ENCODE assay signal across 26 cellular contexts in the genomic region with DNA sequence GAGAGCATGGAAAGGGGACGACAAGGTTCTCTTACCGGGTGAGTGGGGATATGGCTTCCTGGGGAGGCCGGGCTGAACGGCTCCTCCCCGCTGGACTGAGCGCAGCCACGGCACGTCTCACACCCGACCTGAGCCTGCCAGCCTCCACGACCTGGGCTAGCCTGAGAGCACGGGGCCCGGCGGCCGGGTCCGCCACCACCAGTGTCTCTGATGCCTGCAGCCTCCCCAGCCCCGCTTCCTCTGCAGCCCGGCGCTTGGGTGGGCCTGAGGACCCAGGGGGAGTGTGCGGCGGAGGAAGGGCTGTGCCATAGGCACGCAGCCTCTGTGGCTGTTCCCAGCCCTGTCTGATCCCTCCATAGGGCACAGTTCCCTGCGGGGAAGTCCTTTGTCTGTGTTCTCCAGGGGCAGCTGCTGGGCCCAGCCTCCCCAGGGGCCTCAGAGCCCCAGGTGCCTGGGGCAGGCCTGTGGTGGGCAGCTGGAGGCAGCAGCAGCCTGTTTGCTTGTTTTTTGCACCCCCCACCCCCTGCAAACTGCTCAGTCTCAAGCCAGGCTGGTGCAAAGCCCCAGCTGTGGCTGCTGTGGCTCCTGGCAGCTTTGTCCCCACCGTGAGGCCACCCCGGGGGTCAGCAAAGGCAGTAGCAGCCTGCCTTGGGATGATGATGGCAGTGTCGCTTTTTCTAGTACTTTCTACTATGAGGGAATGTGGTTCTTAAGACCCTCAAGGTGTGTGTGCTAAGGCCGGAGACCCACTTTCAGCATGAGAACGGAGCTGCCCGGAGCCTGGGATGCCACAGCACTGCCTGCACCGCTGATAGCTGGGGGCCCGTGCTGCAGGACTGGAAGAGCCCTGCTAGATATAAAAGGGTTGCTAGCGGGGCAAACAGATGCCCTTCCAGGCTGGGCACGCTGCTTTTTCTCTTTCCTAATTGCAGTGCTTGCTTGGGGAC. TPM values are rescaled to one million over a fixed set of nuclear protein-coding genes. Genes with fewer than 3 reads are reported as not detected.
A peak's percentile ranks its signal among the peaks of the same experiment; 100 is the strongest.
DNase-seq lines count a peak whose midpoint lies in the region; ATAC-seq, FAIRE-seq and TF ChIP-seq lines count a peak whose summit lies in the region.
"Had no signal": no experiment of that assay in that cellular context is flagged by ENCODE, and none has a peak within 500 bp of the region (broad histone marks: within the 10 kb centered on the region; RNA-seq: fewer than 3 reads in every experiment).

No MANE protein-coding gene starts in this region.

- intact Hi-C loops in psoas muscle (cut with DNase I), result no loop called here

- no peak for ATAC-seq in psoas muscle
- no peak for ATAC-seq in activated T-cell treated with anti-CD3 and anti-CD28 coated beads, Interleukin-2, amount 50 U/mL, for 72 hours (replicated peaks in 1 of 2)
- ATAC-seq: K562; SK-N-SH treated with all-trans-retinoic acid at 6 μM for 48 hours; stimulated activated memory B cell treated with anti-CD40 and anti-IgM and Interleukin-4, amounts not matched to agents 10 μg/mL and 1 μg/mL and 100 μg/mL, for 72 hours had no signal

- H3K9me3 Mint-ChIP-seq in activated T-cell treated with anti-CD3 and anti-CD28 coated beads, Interleukin-2, amount 50 U/mL, for 72 hours, result no peaks in the 10 kb centered on the region
- H3K9me3 Mint-ChIP-seq: activated naive CD4-positive, alpha-beta T cell treated with anti-CD3 and anti-CD28 coated beads, Interleukin-2, amount 50 U/mL, for 24 hours; dendritic cell treated with granulocyte-macrophage colony-stimulating factor and Interleukin-4, amounts not matched to agents 40 ng/mL and 50 ng/mL, for 4 days had no signal

- peak overlapping the region; percentile 74 for H3K9ac ChIP-seq in BLaER1

- FAIRE-seq in D721Med (lab: Jason Lieb, UNC), result no peak
- FAIRE-seq: GM12891, K562 had no signal

- H3K27ac Mint-ChIP-seq in activated T-cell treated with anti-CD3 and anti-CD28 coated beads, Interleukin-2, amount 50 U/mL, for 72 hours, result no peak overlapping the region
- H3K27ac Mint-ChIP-seq: activated naive CD4-positive, alpha-beta T cell treated with anti-CD3 and anti-CD28 coated beads, Interleukin-2, amount 50 U/mL, for 24 hours; dendritic cell treated with granulocyte-macrophage colony-stimulating factor and Interleukin-4, amounts not matched to agents 40 ng/mL and 50 ng/mL, for 4 days; stimulated activated memory B cell treated with anti-CD40 and anti-IgM and Interleukin-4, amounts not matched to agents 10 μg/mL and 1 μg/mL and 100 μg/mL, for 72 hours had no signal

- peaks cover 56% of the 10 kb centered on the region for H3K4me1 ChIP-seq in BLaER1
- peaks cover 4% of the 10 kb centered on the region for H3K4me1 ChIP-seq in ectodermal cell (ENCODE audit: control insufficient read depth, insufficient read depth, low read length)
- peaks cover 13% of the 10 kb centered on the region for H3K4me1 ChIP-seq in psoas muscle
- H3K4me1 ChIP-seq: ascending aorta, vagina had no signal

- H3K36me3 ChIP-seq in BLaER1 (peaks cover 72% of the 10 kb centered on the region), ectodermal cell (ENCODE audit: control insufficient read depth, insufficient read depth, low read length) (peaks cover 15% of the 10 kb centered on the region), psoas muscle (ENCODE audit: insufficient read depth in 1 of 2, low read depth in 1 of 2) (peaks cover 0 to 94% of the 10 kb centered on the region in 2 donors)

- H3K9me3 ChIP-seq in BLaER1, result no peaks in the 10 kb centered on the region
- no peaks in the 10 kb centered on the region for H3K9me3 ChIP-seq in ectodermal cell (ENCODE audit: control insufficient read depth, low read length)
- no peaks in the 10 kb centered on the region for H3K9me3 ChIP-seq in psoas muscle
- H3K9me3 ChIP-seq: ascending aorta, spleen, testis, vagina had no signal

- no peaks in the 10 kb centered on the region for H3K27me3 ChIP-seq in BLaER1
- H3K27me3 ChIP-seq in ectodermal cell (ENCODE audit: control insufficient read depth, insufficient read depth, low read length, poor library complexity, severe bottlenecking), result no peaks in the 10 kb centered on the region
- no peaks in the 10 kb centered on the region for H3K27me3 ChIP-seq in psoas muscle (ENCODE audit: insufficient read depth in 3 of 3, low read length in 2 of 3)
- H3K27me3 ChIP-seq: ascending aorta, spleen, testis, vagina had no signal

- peaks cover 7% of the 10 kb centered on the region for H3K4me1 Mint-ChIP-seq in activated T-cell treated with anti-CD3 and anti-CD28 coated beads, Interleukin-2, amount 50 U/mL, for 72 hours (ENCODE audit: low read depth)
- H3K4me1 Mint-ChIP-seq: activated naive CD4-positive, alpha-beta T cell treated with anti-CD3 and anti-CD28 coated beads, Interleukin-2, amount 50 U/mL, for 24 hours; stimulated activated memory B cell treated with anti-CD40 and anti-IgM and Interleukin-4, amounts not matched to agents 10 μg/mL and 1 μg/mL and 100 μg/mL, for 72 hours had no signal

- H3K27ac ChIP-seq in BLaER1 (peak overlapping the region; percentile 81), ectodermal cell (ENCODE audit: insufficient read depth, low read depth, low read length, poor library complexity, severe bottlenecking) (peak overlapping the region; percentile 50), psoas muscle (peak overlapping the region; percentile 9)
- H3K27ac ChIP-seq: ascending aorta, spleen, testis, vagina had no signal

- WGBS in ectodermal cell, 2 experiments, result 88 to 89% methylated on average over 32 of the region's 32 CpGs
- WGBS in psoas muscle, 3 donors, result 57 to 74% (median 62%) methylated on average over 19 to 32 of the region's 32 CpGs

- H4K20me1 ChIP-seq in BLaER1, result peaks cover 13% of the 10 kb centered on the region

- H3K36me3 Mint-ChIP-seq in activated T-cell treated with anti-CD3 and anti-CD28 coated beads, Interleukin-2, amount 50 U/mL, for 72 hours (ENCODE audit: insufficient read depth in 2 of 2), result peaks cover 0 to 3% of the 10 kb centered on the region in 2 donors

- H3K4me3 Mint-ChIP-seq in activated T-cell treated with anti-CD3 and anti-CD28 coated beads, Interleukin-2, amount 50 U/mL, for 72 hours, result no peak overlapping the region
- H3K4me3 Mint-ChIP-seq: activated naive CD4-positive, alpha-beta T cell treated with anti-CD3 and anti-CD28 coated beads, Interleukin-2, amount 50 U/mL, for 24 hours; dendritic cell treated with granulocyte-macrophage colony-stimulating factor and Interleukin-4, amounts not matched to agents 40 ng/mL and 50 ng/mL, for 4 days; stimulated activated memory B cell treated with anti-CD40 and anti-IgM and Interleukin-4, amounts not matched to agents 10 μg/mL and 1 μg/mL and 100 μg/mL, for 72 hours had no signal

- DNase-seq in NCI-H2171 (lab: John Stamatoyannopoulos, UW) (peak; percentile 52), psoas muscle (peak in 1 of 2 donors; percentile 53), D721Med (ENCODE audit: insufficient read length, low spot score) (no peak), SK-N-DZ (ENCODE audit: low spot score) (no peak)
- DNase-seq in activated effector memory CD4-positive, alpha-beta T cell treated with Interleukin-2 at 50 U/mL for 16 hours, result no peak
- DNase-seq in activated T-cell treated with anti-CD3 and anti-CD28 coated beads, Interleukin-2, amount 50 U/mL, for 72 hours, result no peak
- DNase-seq: activated CD4-positive, alpha-beta T cell treated with anti-CD3 and anti-CD28 coated beads for 48 hours; activated T-cell treated with anti-CD3 and anti-CD28 coated beads, Interleukin-2, amount 50 U/mL, for 48 hours; Calu3; kidney glomerular epithelial cell; spleen; stimulated activated CD4-positive, alpha-beta T cell treated with anti-CD3 and anti-CD28 coated beads, Interleukin-2, amount 100 ng/mL, for 48 hours; T-helper 2 cell had no signal

- no peak for TF ChIP-seq CTCF in psoas muscle (IDR thresholded peaks at IDR 0.05)
- no peak for TF ChIP-seq CTCF in D721Med (IDR thresholded peaks at IDR 0.05; ENCODE audit: insufficient read depth, missing control alignments)

- H3K27me3 Mint-ChIP-seq in activated T-cell treated with anti-CD3 and anti-CD28 coated beads, Interleukin-2, amount 50 U/mL, for 72 hours (ENCODE audit: low read depth), result no peaks in the 10 kb centered on the region
- H3K27me3 Mint-ChIP-seq: activated naive CD4-positive, alpha-beta T cell treated with anti-CD3 and anti-CD28 coated beads, Interleukin-2, amount 50 U/mL, for 24 hours; dendritic cell treated with granulocyte-macrophage colony-stimulating factor and Interleukin-4, amounts not matched to agents 40 ng/mL and 50 ng/mL, for 4 days; stimulated activated memory B cell treated with anti-CD40 and anti-IgM and Interleukin-4, amounts not matched to agents 10 μg/mL and 1 μg/mL and 100 μg/mL, for 72 hours had no signal

- H3K4me2 ChIP-seq in BLaER1, result peak overlapping the region; percentile 84

- H3K4me3 ChIP-seq in BLaER1 (peak overlapping the region; percentile 52), ectodermal cell (ENCODE audit: insufficient read depth, low read depth, low read length) (no peak overlapping the region), psoas muscle (no peak overlapping the region)
- H3K4me3 ChIP-seq: ascending aorta, K562, spleen, testis, vagina had no signal

RNA-seq across cellular contexts. Expression of a gene that starts 14.8 kb away (rescaled TPM):
- polyA plus RNA-seq in ectodermal cell (2013, experiment 1 of 4), result 0.19 TPM
- polyA plus RNA-seq in ectodermal cell (2013, experiment 2 of 4), result 0.14 TPM
- polyA plus RNA-seq in ectodermal cell (2013, experiment 3 of 4), result 0.11 TPM
- polyA plus RNA-seq in ectodermal cell (2013, experiment 4 of 4), result 0.12 TPM
- 100 to 1,000 TPM; 115 to 309 (median 183) TPM for total RNA-seq in psoas muscle
- 10 to 100 TPM; 29.0 to 97.8 (median 50.4) TPM for polyA plus RNA-seq in psoas muscle
- under 1 TPM; 0.05 to 0.12 TPM for total RNA-seq in activated T-cell treated with anti-CD3 and anti-CD28 coated beads, Interleukin-2, amount 50 U/mL, for 72 hours
- 0.01 and 0.07 TPM in 2 replicates for polyA plus RNA-seq in SK-N-DZ (2014; cell fraction: cytosol; rRNA removed)
- 0.08 and 0.15 TPM in 2 replicates for polyA plus RNA-seq in SK-N-DZ (2014; cell fraction: nucleus; rRNA removed)

RNA-seq across cellular contexts. Expression of a gene that starts 31.4 kb away (rescaled TPM):
- 143 TPM for polyA plus RNA-seq in ectodermal cell (2013, experiment 1 of 4)
- 135 TPM for polyA plus RNA-seq in ectodermal cell (2013, experiment 2 of 4)
- 108 TPM for polyA plus RNA-seq in ectodermal cell (2013, experiment 3 of 4)
- 110 TPM for polyA plus RNA-seq in ectodermal cell (2013, experiment 4 of 4)
- 10 to 100 TPM; 32.3 to 47.7 (median 39.5) TPM for total RNA-seq in psoas muscle
- polyA plus RNA-seq in psoas muscle, result 10 to 100 TPM; 33.4 to 56.4 (median 51.3) TPM
- total RNA-seq in activated T-cell treated with anti-CD3 and anti-CD28 coated beads, Interleukin-2, amount 50 U/mL, for 72 hours, result 10 to 100 TPM; 48.5 to 58.9 TPM
- polyA plus RNA-seq in SK-N-DZ (2014; cell fraction: cytosol; rRNA removed), result 65.8 and 106 TPM in 2 replicates
- 127 and 128 TPM in 2 replicates for polyA plus RNA-seq in SK-N-DZ (2014; cell fraction: nucleus; rRNA removed)

RNA-seq across cellular contexts. Expression of a gene that starts 31.5 kb away (rescaled TPM):
- 0.93 TPM for polyA plus RNA-seq in ectodermal cell (2013, experiment 1 of 4)
- 1.2 TPM for polyA plus RNA-seq in ectodermal cell (2013, experiment 2 of 4)
- polyA plus RNA-seq in ectodermal cell (2013, experiment 3 of 4), result 1.3 TPM
- 1.4 TPM for polyA plus RNA-seq in ectodermal cell (2013, experiment 4 of 4)
- total RNA-seq in psoas muscle, result 100 to 1,000 TPM in 2 of 4 donors, 10 to 100 TPM in 2; 61.7 to 143 (median 118) TPM
- 10 to 100 TPM; 14.5 to 96.8 (median 22.8) TPM for polyA plus RNA-seq in psoas muscle
- under 1 TPM; 0.24 to 0.81 TPM for total RNA-seq in activated T-cell treated with anti-CD3 and anti-CD28 coated beads, Interleukin-2, amount 50 U/mL, for 72 hours
- 0.60 and 0.77 TPM in 2 replicates for polyA plus RNA-seq in SK-N-DZ (2014; cell fraction: cytosol; rRNA removed)
- 2.4 and 3.9 TPM in 2 replicates for polyA plus RNA-seq in SK-N-DZ (2014; cell fraction: nucleus; rRNA removed)
- total RNA-seq: MCF 10A had no signal
- polyA plus RNA-seq: BJ had no signal

RNA-seq across cellular contexts. Expression of a gene that starts 36.3 kb away (rescaled TPM):
- polyA plus RNA-seq in ectodermal cell (2013, experiment 1 of 4), result 0.13 TPM
- polyA plus RNA-seq in ectodermal cell (2013, experiment 2 of 4), result 0.05 TPM
- polyA plus RNA-seq in ectodermal cell (2013, experiment 3 of 4), result 0.16 TPM
- not detected for polyA plus RNA-seq in ectodermal cell (2013, experiment 4 of 4)
- total RNA-seq in psoas muscle, result 1 to 10 TPM in 1 of 4 donors, under 1 TPM in 2, not detected in 1; 0.42 to 1.8 (median 0.53) TPM
- under 1 TPM; 0.09 to 0.42 (median 0.15) TPM for polyA plus RNA-seq in psoas muscle
- total RNA-seq in activated T-cell treated with anti-CD3 and anti-CD28 coated beads, Interleukin-2, amount 50 U/mL, for 72 hours, result 1 to 10 TPM in 1 of 2 donors, under 1 TPM in 1; 0.67 to 2.3 TPM
- polyA plus RNA-seq in SK-N-DZ (2014; cell fraction: cytosol; rRNA removed), result not detected in 2 replicates
- polyA plus RNA-seq in SK-N-DZ (2014; cell fraction: nucleus; rRNA removed), result not detected in 2 replicates

RNA-seq across cellular contexts. Expression of a gene that starts 45.9 kb away (rescaled TPM):
- 33.3 TPM for polyA plus RNA-seq in ectodermal cell (2013, experiment 1 of 4)
- 34.6 TPM for polyA plus RNA-seq in ectodermal cell (2013, experiment 2 of 4)
- polyA plus RNA-seq in ectodermal cell (2013, experiment 3 of 4), result 29.3 TPM
- 29.2 TPM for polyA plus RNA-seq in ectodermal cell (2013, experiment 4 of 4)
- total RNA-seq in psoas muscle, result 100 to 1,000 TPM; 120 to 170 (median 132) TPM
- 100 to 1,000 TPM; 110 to 274 (median 191) TPM for polyA plus RNA-seq in psoas muscle
- 10 to 100 TPM; 55.2 to 61.3 TPM for total RNA-seq in activated T-cell treated with anti-CD3 and anti-CD28 coated beads, Interleukin-2, amount 50 U/mL, for 72 hours
- polyA plus RNA-seq in SK-N-DZ (2014; cell fraction: cytosol; rRNA removed), result 45.3 and 50.1 TPM in 2 replicates
- polyA plus RNA-seq in SK-N-DZ (2014; cell fraction: nucleus; rRNA removed), result 41.8 and 100 TPM in 2 replicates

Comparison
In these comparisons a context has a peak if more than half of its experiments do, and no peak if none do; other contexts are left out.
1. H3K27ac ChIP-seq: peak in every context shown above with its lines; median percentile 81 in BLaER1; 50 in ectodermal cell; 9 in psoas muscle.
2. RNA of a gene that starts 14.8 kb away (total RNA-seq): 115 to 309 TPM in psoas muscle; 0.05 to 0.12 TPM in activated T-cell treated with anti-CD3 and anti-CD28 coated beads, Interleukin-2, amount 50 U/mL, for 72 hours; every median in the first group is over 100 times any median in the second.
3. RNA of a gene that starts 31.5 kb away (total RNA-seq): 61.7 to 143 TPM in psoas muscle; 0.24 to 0.81 TPM in activated T-cell treated with anti-CD3 and anti-CD28 coated beads, Interleukin-2, amount 50 U/mL, for 72 hours; every median in the first group is over 10 times any median in the second.